1 cellular context compared by ENCODE assay signal in the genomic region with DNA sequence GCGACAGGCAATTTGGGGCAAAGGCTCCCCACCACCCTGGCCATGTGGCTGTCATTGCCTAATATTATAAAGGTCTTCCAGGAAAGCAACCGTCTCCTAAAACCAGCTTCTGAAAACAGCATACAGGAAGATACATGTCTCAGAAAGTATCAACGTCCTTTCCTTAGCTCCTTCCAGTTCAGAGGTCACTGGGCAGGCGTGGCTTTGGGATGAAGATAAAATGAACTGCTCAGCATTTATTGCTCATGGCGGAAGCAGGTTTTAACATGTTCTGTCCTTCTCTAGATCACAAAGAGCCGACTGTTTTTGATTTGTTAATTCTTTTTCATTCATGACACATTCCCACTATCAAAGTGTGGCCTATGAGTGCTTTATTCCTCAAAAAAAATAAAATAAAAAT.
TF ChIP-seq lines count a peak whose summit lies in the region.

No MANE protein-coding gene starts in this region.

TF ChIP-seq in GM12891, 5 proteins besides CTCF, POLR2A, EP300 and RAD21:
- TF ChIP-seq POU2F2 (IDR thresholded peaks at IDR 0.05; ENCODE audit: low read depth, low read length), result no peak
- no peak for TF ChIP-seq SPI1 (IDR thresholded peaks at IDR 0.05; ENCODE audit: low read depth, low read length)
